In genomic region chr22:22468794-22469469, GRCh38 we compare ENCODE assay signal across 3 cellular contexts. TPM values are rescaled to one million over a fixed set of nuclear protein-coding genes. Genes with fewer than 3 reads are reported as not detected.
"Had no signal": no experiment of that assay in that cellular context is flagged by ENCODE, and none has a peak within 500 bp of the region (broad histone marks: within the 10 kb centered on the region; RNA-seq: fewer than 3 reads in every experiment).

No MANE protein-coding gene starts in this region.

RNA-seq across cellular contexts. Expression of gene ZNF280B, which starts 39.6 kb away (rescaled TPM):
- total RNA-seq: HT-29 had no signal

RNA-seq across cellular contexts. Expression of gene ZNF280A, which starts 51.1 kb away (rescaled TPM):
- total RNA-seq: HT-29, IMR-90 had no signal
- polyA plus RNA-seq: IgD-negative memory B cell, IMR-90 had no signal
